ENCODE assay signal across 8 cellular contexts in genomic region chr19:52961981-52962380, GRCh38. TPM values are rescaled to one million over a fixed set of nuclear protein-coding genes. Genes with fewer than 3 reads are reported as not detected.
DNase-seq lines count a peak whose midpoint lies in the region; ATAC-seq and TF ChIP-seq lines count a peak whose summit lies in the region.

No MANE protein-coding gene starts in this region.

- in situ Hi-C loops in GM13977 (cut with MboI; ENCODE audit: low pct_unique_long_range_greater_than_20kb, low sequenced_read_pairs, unreplicated experiment): no loop called here

- intact Hi-C loops in psoas muscle (cut with DNase I): no loop called here

- H3K27ac ChIP-seq in RWPE2 (ENCODE audit: poor library complexity, severe bottlenecking) (peak overlapping the region; percentile 51), psoas muscle (peak overlapping the region; percentile 70)

- peak; percentile 22; the same call in 2 of the 3 replicates for ATAC-seq in RWPE2 (ENCODE audit: low read depth)
- ATAC-seq in psoas muscle: no peak
- ATAC-seq in GM18868 (IDR thresholded peaks at IDR 0.05; ENCODE audit: unreplicated experiment): no peak

- TF ChIP-seq CTCF in GM12865 (IDR thresholded peaks at IDR 0.05; ENCODE audit: insufficient read depth, low read depth, low read length, missing control alignments): no peak
- TF ChIP-seq CTCF in RWPE2 (IDR thresholded peaks at IDR 0.05; ENCODE audit: poor library complexity, severe bottlenecking): no peak
- TF ChIP-seq CTCF in fibroblast of mammary gland (conservative IDR thresholded peaks at IDR 0.05; ENCODE audit: control insufficient read depth, insufficient read depth, low read depth, low read length): no peak
- TF ChIP-seq CTCF in psoas muscle (IDR thresholded peaks at IDR 0.05): no peak
- no peak for TF ChIP-seq CTCF in GM13977 (IDR thresholded peaks at IDR 0.05; ENCODE audit: extremely low read depth, insufficient read depth, missing control alignments)

- H3K27me3 ChIP-seq in RWPE2 (ENCODE audit: insufficient read depth, poor library complexity, severe bottlenecking) (no peaks in the 10 kb centered on the region), psoas muscle (ENCODE audit: insufficient read depth in 3 of 3, low read length in 2 of 3) (no peaks in the 10 kb centered on the region)

- WGBS in psoas muscle, 3 donors: 24 to 37% (median 27%) methylated on average over 5 of the region's 5 CpGs

- H3K4me1 ChIP-seq in RWPE2 (ENCODE audit: insufficient read depth, poor library complexity, severe bottlenecking) (peaks cover 8% of the 10 kb centered on the region), psoas muscle (peaks cover 12% of the 10 kb centered on the region)

- DNase-seq in GM12865 (ENCODE audit: low read depth): no peak
- no peak for DNase-seq in RWPE2 (ENCODE audit: low spot score)
- peak; percentile 4 for DNase-seq in fibroblast of mammary gland (ENCODE audit: low read depth)
- no peak for DNase-seq in psoas muscle
- DNase-seq in amniotic stem cell (lab: John Stamatoyannopoulos, UW): no peak
- no peak for DNase-seq in GM13977 (ENCODE audit: low spot score)
- no peak for DNase-seq in HCEC 1CT

- peak overlapping the region; percentile 91 for H3K4me3 ChIP-seq in GM12865 (ENCODE audit: low read depth, low read length)
- peak overlapping the region; percentile 84 for H3K4me3 ChIP-seq in RWPE2 (ENCODE audit: severe bottlenecking)
- H3K4me3 ChIP-seq in fibroblast of mammary gland (ENCODE audit: control insufficient read depth, low read depth, low read length): peak overlapping the region; percentile 77
- H3K4me3 ChIP-seq in psoas muscle: peak overlapping the region; percentile 74

- H3K9me3 ChIP-seq in RWPE2 (ENCODE audit: severe bottlenecking) (peaks cover 4% of the 10 kb centered on the region), psoas muscle (peaks cover 15% of the 10 kb centered on the region)

- H3K36me3 ChIP-seq in RWPE2 (ENCODE audit: low read depth) (peaks cover 5% of the 10 kb centered on the region; the same call in 1 of the 2 replicates), psoas muscle (ENCODE audit: insufficient read depth in 1 of 2, low read depth in 1 of 2) (peaks cover 0 to 3% of the 10 kb centered on the region in 2 donors)

RNA-seq across cellular contexts. Expression of gene ZNF816, which starts 0.7 kb away (rescaled TPM):
- total RNA-seq in psoas muscle: 1 to 10 TPM; 2.4 to 2.7 (median 2.6) TPM
- polyA plus RNA-seq in psoas muscle: 1 to 10 TPM; 1.8 to 9.1 (median 3.5) TPM

RNA-seq across cellular contexts. Expression of gene ZNF888, which starts 38.8 kb away (rescaled TPM):
- under 1 TPM; 0.32 to 0.67 (median 0.48) TPM for total RNA-seq in psoas muscle
- 1 to 10 TPM in 1 of 3 donors, under 1 TPM in 2; 0.13 to 1.0 (median 0.49) TPM for polyA plus RNA-seq in psoas muscle

RNA-seq across cellular contexts. Expression of gene ERVV-1, which starts 51.7 kb away (rescaled TPM):
- not detected for total RNA-seq in psoas muscle
- polyA plus RNA-seq in psoas muscle: under 1 TPM; 0.01 to 0.08 (median 0.03) TPM
